10 cellular contexts compared by ENCODE assay signal in genomic region chr3:194586839-194587238, GRCh38. TPM values are rescaled to one million over a fixed set of nuclear protein-coding genes. Genes with fewer than 3 reads are reported as not detected.
A peak's percentile ranks its signal among the peaks of the same experiment; 100 is the strongest.
DNase-seq lines count a peak whose midpoint lies in the region; ATAC-seq, FAIRE-seq and TF ChIP-seq lines count a peak whose summit lies in the region.
"Had no signal": no experiment of that assay in that cellular context is flagged by ENCODE, and none has a peak within 500 bp of the region (broad histone marks: within the 10 kb centered on the region; RNA-seq: fewer than 3 reads in every experiment).

No MANE protein-coding gene starts in this region.

- H3K9me3 ChIP-seq in lower lobe of right lung, result no peaks in the 10 kb centered on the region

- H3K27me3 Mint-ChIP-seq in HFFc6 (ENCODE audit: insufficient read depth), result peaks cover 2% of the 10 kb centered on the region

- intact Hi-C loops in lower lobe of right lung (cut with DNase I), result no loop called here

- H3K4me3 ChIP-seq in ACC112 (ENCODE audit: low read depth, low read length), result no peak overlapping the region
- no peak overlapping the region for H3K4me3 ChIP-seq in bronchial epithelial cell (ENCODE audit: low read depth, low read length)
- H3K4me3 ChIP-seq in lower lobe of right lung, result no peak overlapping the region

- peak overlapping the region; percentile 65 for H3K27ac Mint-ChIP-seq in HFFc6

- peak overlapping the region; percentile 99 for H3K27ac ChIP-seq in ACC112 (ENCODE audit: low read depth, low read length)
- H3K27ac ChIP-seq in lower lobe of right lung, result peak overlapping the region; percentile 10

- ATAC-seq in lower lobe of right lung (no peak), GM21825 (IDR thresholded peaks at IDR 0.05; ENCODE audit: unreplicated experiment) (no peak), GM19452 (IDR thresholded peaks at IDR 0.05; ENCODE audit: unreplicated experiment) (no peak), GM21526 (IDR thresholded peaks at IDR 0.05; ENCODE audit: low FRiP score, unreplicated experiment) (no peak)

- peaks cover 11% of the 10 kb centered on the region; the same call in 1 of the 2 replicates for H3K9me3 Mint-ChIP-seq in HFFc6

- peaks cover 18% of the 10 kb centered on the region for H3K79me2 ChIP-seq in ACC112 (ENCODE audit: control insufficient read depth, insufficient read depth, low read length, unreplicated experiment)

- H3K36me3 Mint-ChIP-seq in HFFc6 (ENCODE audit: low read depth), result peaks cover 54% of the 10 kb centered on the region

- FAIRE-seq in bronchial epithelial cell (lab: Jason Lieb, UNC), result no peak

- H3K4me1 ChIP-seq in ACC112 (ENCODE audit: control insufficient read depth, insufficient read depth, low read length, unreplicated experiment), result peaks cover 44% of the 10 kb centered on the region
- peaks cover 12% of the 10 kb centered on the region for H3K4me1 ChIP-seq in lower lobe of right lung

- no peak overlapping the region for H3K4me3 Mint-ChIP-seq in HFFc6

- TF ChIP-seq CTCF in HFFc6 (IDR thresholded peaks at IDR 0.05) (no peak), bronchial epithelial cell (IDR thresholded peaks at IDR 0.05; ENCODE audit: insufficient read depth, low read length, severe bottlenecking) (no peak), lower lobe of right lung (IDR thresholded peaks at IDR 0.05) (no peak)

- DNase-seq in HFFc6, result peak; percentile 79
- peak; percentile 72 for DNase-seq in bronchial epithelial cell (ENCODE audit: low read depth)
- DNase-seq in lower lobe of right lung, result no peak
- no peak for DNase-seq in OCI-M2 (lab: John Stamatoyannopoulos, UW; ENCODE audit: unreplicated experiment)
- DNase-seq: activated CD4-positive, alpha-beta T cell treated with anti-CD3 and anti-CD28 coated beads, Interleukin-2, amount 50 U/mL, for 4 hours; NCI-H146 had no signal

- H3K36me3 ChIP-seq in ACC112 (ENCODE audit: insufficient read depth, low read length), result peaks cover 34% of the 10 kb centered on the region
- peaks cover 6% of the 10 kb centered on the region for H3K36me3 ChIP-seq in bronchial epithelial cell (ENCODE audit: control insufficient read depth, insufficient read depth, low read length)
- H3K36me3 ChIP-seq in lower lobe of right lung, result peaks cover 23% of the 10 kb centered on the region

- peaks cover 40% of the 10 kb centered on the region for H3K4me1 Mint-ChIP-seq in HFFc6 (ENCODE audit: low read depth)

- H2AFZ ChIP-seq in ACC112 (ENCODE audit: low read length, unreplicated experiment), result no peak overlapping the region

- no peaks in the 10 kb centered on the region for H3K27me3 ChIP-seq in ACC112 (ENCODE audit: insufficient read depth, low read length)
- H3K27me3 ChIP-seq in bronchial epithelial cell (ENCODE audit: control insufficient read depth, insufficient read depth, low read length), result no peaks in the 10 kb centered on the region
- H3K27me3 ChIP-seq in lower lobe of right lung (ENCODE audit: low read depth), result no peaks in the 10 kb centered on the region

RNA-seq across cellular contexts. Expression of gene TMEM44, which starts 46.4 kb away (rescaled TPM):
- total RNA-seq in HFFc6 (2021; fragmentation: NEBNext Ultra II Directional; extraction: Animal tissue kit (Norgen Biotek cat#: 25700)), result 10 to 100 TPM; 11.8 to 14.0 (median 13.2) TPM
- total RNA-seq in bronchial epithelial cell (8.4 and 9.0 TPM in 2 replicates), lower lobe of right lung (22.7 TPM)

Comparison
In these comparisons a context has a peak if more than half of its experiments do, and no peak if none do; other contexts are left out.
1. DNase-seq: peak in HFFc6 (single experiment) and bronchial epithelial cell (single experiment); none in lower lobe of right lung (single experiment) and OCI-M2 (single experiment).